In genomic region chr3:105906345-105906744, GRCh38 we compare ENCODE assay signal across 16 cellular contexts. TPM values are rescaled to one million over a fixed set of nuclear protein-coding genes. Genes with fewer than 3 reads are reported as not detected.
DNase-seq lines count a peak whose midpoint lies in the region; ATAC-seq and TF ChIP-seq lines count a peak whose summit lies in the region.
"Had no signal": no experiment of that assay in that cellular context is flagged by ENCODE, and none has a peak within 500 bp of the region (broad histone marks: within the 10 kb centered on the region; RNA-seq: fewer than 3 reads in every experiment).

No MANE protein-coding gene starts in this region.

- intact Hi-C loops in heart left ventricle (cut with DNase I) = loop anchor here in 3 of 10 donors (2.0 to 5.0 kb wide), 2 partner anchors 38 to 39 kb away; partner anchors contain the start of gene CBLB (in 3 of the 3)
- intact Hi-C loops in Right ventricle myocardium inferior (cut with DNase I) = loop anchor here (2.0 kb wide), 1 partner anchor 38 kb away; the partner anchor contains the start of gene CBLB
- intact Hi-C loops in right cardiac atrium (cut with DNase I) = no loop called here
- intact Hi-C loops in aorta (cut with DNase I) = loop anchor here (2.0 to 5.0 kb wide), 3 partner anchors 26 to 39 kb away; partner anchors contain the start of gene CBLB (in 2 of the 2)

- TF ChIP-seq POLR2A in heart left ventricle (IDR thresholded peaks at IDR 0.05) = no peak

- H3K9me3 ChIP-seq in heart left ventricle (no peaks in the 10 kb centered on the region), right cardiac atrium (ENCODE audit: control insufficient read depth, low read length) (no peaks in the 10 kb centered on the region), skeletal muscle satellite cell (replicated peaks; ENCODE audit: low read length) (no peaks in the 10 kb centered on the region), aorta (ENCODE audit: control insufficient read depth, low read length) (no peaks in the 10 kb centered on the region)

- peak in 1 of 4 donors; percentile 15 for ATAC-seq in heart left ventricle
- no peak for ATAC-seq in Right ventricle myocardium inferior
- ATAC-seq in right cardiac atrium = peak in 1 of 2 donors; percentile 29
- peak; percentile 50 for ATAC-seq in aorta (ENCODE audit: low FRiP score)
- ATAC-seq: activated CD8-positive, alpha-beta memory T cell treated with anti-CD3 and anti-CD28 coated beads, Interleukin-2, amount 10 ng/mL, durations not matched to agents 7 days and 5 days had no signal

- H3K27ac ChIP-seq in heart left ventricle = peak overlapping the region in 11 of 12 donors; percentile 52 to 77 (median 69)
- H3K27ac ChIP-seq in right cardiac atrium (ENCODE audit: low read length) = peak overlapping the region; percentile 1
- H3K27ac ChIP-seq in aorta (ENCODE audit: low read depth in 1 of 2, low read length in 2 of 2) = peak overlapping the region; percentile 86 to 96
- H3K27ac ChIP-seq: 22Rv1 had no signal

- H3K9ac ChIP-seq in skeletal muscle satellite cell (ENCODE audit: low read depth, low read length) = peak overlapping the region; percentile 79

- DNase-seq in heart left ventricle (no peak), Right ventricle myocardium inferior (ENCODE audit: missing footprints) (no peak), right cardiac atrium (no peak), aorta (no peak), mucosa of gallbladder (ENCODE audit: low spot score) (no peak), AG20443 (ENCODE audit: low spot score) (no peak)
- no peak for DNase-seq in activated naive CD4-positive, alpha-beta T cell treated with anti-CD3 and anti-CD28 coated beads, Interleukin-2, amount 50 U/mL, for 16 hours
- DNase-seq: activated CD8-positive, alpha-beta memory T cell treated with anti-CD3 and anti-CD28 coated beads, Interleukin-2, amount 10 ng/mL, durations not matched to agents 7 days and 5 days; activated naive CD8-positive, alpha-beta T cell treated with anti-CD3 and anti-CD28 coated beads, Interleukin-2, amount 10 ng/mL, durations not matched to agents 7 days and 5 days; NCI-H526; nucleus accumbens; small intestine; stimulated activated CD4-positive, alpha-beta T cell treated with anti-CD3 and anti-CD28 coated beads, Interleukin-4, amount 100 ng/mL, for 24 hours; SW 1271 had no signal

- H3K4me3 ChIP-seq in heart left ventricle (no peak overlapping the region), right cardiac atrium (ENCODE audit: low read length) (no peak overlapping the region), skeletal muscle satellite cell (ENCODE audit: low read length) (no peak overlapping the region), aorta (ENCODE audit: low read length in 2 of 2) (no peak overlapping the region)

- H3K4me1 ChIP-seq in heart left ventricle (peaks cover 0 to 38% (median 28%) of the 10 kb centered on the region in 12 donors), right cardiac atrium (ENCODE audit: control insufficient read depth, insufficient read depth, low read length) (peaks cover 2% of the 10 kb centered on the region), skeletal muscle satellite cell (ENCODE audit: control insufficient read depth, insufficient read depth, low read length) (peaks cover 35% of the 10 kb centered on the region), aorta (ENCODE audit: control insufficient read depth in 1 of 2, insufficient read depth in 2 of 2, low read length in 2 of 2) (peaks cover 8 to 11% of the 10 kb centered on the region in 2 donors)

- no peak for TF ChIP-seq CTCF in heart left ventricle (IDR thresholded peaks at IDR 0.05)

- H3K36me3 ChIP-seq in heart left ventricle (no peaks in the 10 kb centered on the region), skeletal muscle satellite cell (ENCODE audit: insufficient read depth, low read length) (no peaks in the 10 kb centered on the region), aorta (ENCODE audit: control insufficient read depth in 1 of 2, insufficient read depth in 2 of 2, low read length in 1 of 2) (no peaks in the 10 kb centered on the region)

- peak overlapping the region; percentile 12 for H3K4me2 ChIP-seq in skeletal muscle satellite cell (ENCODE audit: low read length)

- H3K27me3 ChIP-seq in heart left ventricle = no peaks in the 10 kb centered on the region
- no peaks in the 10 kb centered on the region for H3K27me3 ChIP-seq in right cardiac atrium (ENCODE audit: control insufficient read depth, insufficient read depth)
- no peaks in the 10 kb centered on the region for H3K27me3 ChIP-seq in skeletal muscle satellite cell (ENCODE audit: control insufficient read depth, insufficient read depth, low read length)
- no peaks in the 10 kb centered on the region for H3K27me3 ChIP-seq in aorta (ENCODE audit: control insufficient read depth in 1 of 2, insufficient read depth in 2 of 2, low read length in 1 of 2)

- WGBS in heart left ventricle, 4 donors = 56 to 74% (median 64%) methylated on average over 1 of the region's 1 CpG
- WGBS in right cardiac atrium = 58% methylated on average over 1 of the region's 1 CpG
- 17 to 27% methylated on average over 1 of the region's 1 CpG for WGBS in aorta, 2 donors

RNA-seq across cellular contexts. Expression of gene CBLB, which starts 37.5 kb away (rescaled TPM):
- total RNA-seq in heart left ventricle (10 to 100 TPM; 30.0 to 74.4 (median 44.8) TPM), Right ventricle myocardium inferior (54.6 TPM), right cardiac atrium (10 to 100 TPM; 36.6 to 45.0 (median 43.0) TPM), aorta (100 to 1,000 TPM in 1 of 2 donors, 10 to 100 TPM in 1; 93.3 to 126 TPM), mucosa of gallbladder (33.6 TPM)
- polyA plus RNA-seq in heart left ventricle (10 to 100 TPM; 18.6 to 25.4 TPM), right cardiac atrium (18.0 TPM), aorta (10 to 100 TPM in 1 of 2 donors, 1 to 10 TPM in 1; 3.3 to 15.0 TPM)
- total RNA-seq in skeletal muscle satellite cell (2012; rRNA removed) = 31.7 and 34.5 TPM in 2 replicates

Comparison
In these comparisons a context has a peak if more than half of its experiments do, and no peak if none do; other contexts are left out.
1. intact Hi-C loops: an anchor here in Right ventricle myocardium inferior (2.0 kb wide) and aorta (2.0 to 5.0 kb wide); none called in right cardiac atrium.
2. H3K27ac ChIP-seq: peak in every context shown above with its lines; median percentile 91 in aorta; 69 in heart left ventricle; 1 in right cardiac atrium.